15 cellular contexts compared by ENCODE assay signal in the genomic region with DNA sequence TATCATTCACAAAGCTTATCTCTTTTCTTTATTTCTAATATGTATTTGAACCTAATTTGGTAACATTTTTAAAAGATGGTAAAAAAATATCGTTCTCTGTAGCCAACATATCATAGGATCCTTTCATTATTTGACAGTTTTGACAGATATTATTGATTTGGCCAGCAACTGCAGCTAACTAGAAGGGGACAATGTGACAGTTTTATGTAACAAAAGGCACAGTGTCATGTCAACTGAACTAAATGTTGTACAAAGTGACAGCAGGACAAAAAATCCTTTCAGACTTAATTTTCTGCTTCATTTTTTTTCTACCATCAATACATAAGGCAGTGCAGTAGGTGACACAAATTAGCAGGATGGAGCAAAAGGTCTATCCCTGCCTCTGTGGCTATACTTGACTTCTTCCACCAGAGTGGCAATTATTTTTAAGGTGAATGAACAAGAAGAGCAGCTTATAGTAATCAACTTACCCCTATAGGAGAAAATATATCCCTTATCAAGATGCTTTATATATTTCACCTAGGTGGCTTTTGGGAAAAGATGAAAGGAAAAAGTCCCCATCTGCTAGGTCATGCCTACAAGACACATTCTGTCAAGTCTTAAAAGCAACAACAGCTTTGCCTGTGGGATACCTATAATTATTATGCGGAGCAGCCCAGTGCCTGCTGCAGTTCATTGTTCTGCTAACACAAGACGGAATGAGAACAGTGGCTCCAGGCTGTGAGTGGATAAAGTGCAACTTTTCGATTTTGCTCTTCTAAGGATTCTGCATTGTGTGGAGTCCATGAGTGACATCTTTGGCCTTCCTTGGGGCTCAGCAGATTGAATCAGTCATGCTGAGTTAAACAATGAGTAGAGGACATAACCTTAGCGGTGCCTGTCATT.
DNase-seq lines count a peak whose midpoint lies in the region; ATAC-seq lines count a peak whose summit lies in the region.
"Had no signal": no experiment of that assay in that cellular context is flagged by ENCODE, and none has a peak within 500 bp of the region (broad histone marks: within the 10 kb centered on the region; RNA-seq: fewer than 3 reads in every experiment).

No MANE protein-coding gene starts in this region.

- H3K4ac ChIP-seq in mesendoderm (ENCODE audit: low read depth, low read length) = no peak overlapping the region

- no peak overlapping the region for H4K8ac ChIP-seq in mesendoderm (ENCODE audit: low read depth, low read length)

- WGBS in ectodermal cell, 2 experiments = 19 to 22% methylated on average over 4 to 5 of the region's 5 CpGs
- no CpG with 5 or more reads among the region's 5 CpGs for WGBS in mesendoderm (ENCODE audit: extremely low coverage, insufficient coverage, low lambda C conversion rate)

- no peak overlapping the region for H2BK15ac ChIP-seq in mesendoderm (replicated peaks; ENCODE audit: low read depth)

- H3K18ac ChIP-seq in mesendoderm (ENCODE audit: low read length) = no peak overlapping the region

- H3K9ac ChIP-seq in mesendoderm (ENCODE audit: low read length) = no peak overlapping the region

- H2BK5ac ChIP-seq in mesendoderm (ENCODE audit: low read length) = no peak overlapping the region

- ATAC-seq in left lobe of liver (no peak), Right ventricle myocardium inferior (no peak)
- ATAC-seq: Panc1 had no signal

- no peak overlapping the region for H3K56ac ChIP-seq in mesendoderm (ENCODE audit: low read length)

- H3K79me1 ChIP-seq in mesendoderm (ENCODE audit: low read length) = no peaks in the 10 kb centered on the region

- no peak overlapping the region for H3K23ac ChIP-seq in mesendoderm (ENCODE audit: low read length)

- H3K9me3 ChIP-seq in ectodermal cell (ENCODE audit: control insufficient read depth, low read length) = no peaks in the 10 kb centered on the region

- no peak overlapping the region for H2AK5ac ChIP-seq in mesendoderm (ENCODE audit: low read length)

- H3K4me1 ChIP-seq in ectodermal cell (ENCODE audit: control insufficient read depth, insufficient read depth, low read length) (peaks cover 23% of the 10 kb centered on the region), mesendoderm (ENCODE audit: control insufficient read depth, low read depth, low read length) (no peaks in the 10 kb centered on the region)

- H4K5ac ChIP-seq in mesendoderm (ENCODE audit: low read length) = no peak overlapping the region

- H3K4me3 ChIP-seq in H7 (ENCODE audit: insufficient read depth, low read depth, low read length) (no peak overlapping the region), ectodermal cell (ENCODE audit: insufficient read depth, low read depth, low read length) (no peak overlapping the region), mesendoderm (ENCODE audit: low read length) (no peak overlapping the region)

- H3K27ac ChIP-seq in ectodermal cell (ENCODE audit: insufficient read depth, low read depth, low read length, poor library complexity, severe bottlenecking) = peak overlapping the region; percentile 9
- H3K27ac ChIP-seq in mesendoderm (ENCODE audit: low read depth, low read length) = no peak overlapping the region

- H3K79me2 ChIP-seq in mesendoderm (ENCODE audit: control insufficient read depth, insufficient read depth, low read length) = no peaks in the 10 kb centered on the region

- H3K27me3 ChIP-seq in H7 (ENCODE audit: control insufficient read depth, insufficient read depth, low read length) (no peaks in the 10 kb centered on the region), ectodermal cell (ENCODE audit: control insufficient read depth, insufficient read depth, low read length, poor library complexity, severe bottlenecking) (peaks cover 6% of the 10 kb centered on the region), mesendoderm (ENCODE audit: insufficient read depth, low read length, poor library complexity) (no peaks in the 10 kb centered on the region)

- H3K36me3 ChIP-seq in H7 (replicated peaks; ENCODE audit: control insufficient read depth, insufficient read depth, low read length) (no peaks in the 10 kb centered on the region), ectodermal cell (ENCODE audit: control insufficient read depth, insufficient read depth, low read length) (no peaks in the 10 kb centered on the region), mesendoderm (ENCODE audit: control insufficient read depth, insufficient read depth, low read length) (no peaks in the 10 kb centered on the region)

- peak; percentile 16 for DNase-seq in H7
- DNase-seq in NCI-H2081 (lab: John Stamatoyannopoulos, UW) = peak; percentile 38 to 80
- peak; percentile 7 for DNase-seq in mesendoderm
- DNase-seq in left lobe of liver (ENCODE audit: low spot score) = no peak
- no peak for DNase-seq in Right ventricle myocardium inferior (ENCODE audit: missing footprints)
- no peak for DNase-seq in mesenteric fat pad (ENCODE audit: low spot score)
- no peak for DNase-seq in stimulated activated CD4-positive, alpha-beta T cell treated with anti-CD3 and anti-CD28 coated beads, Interleukin-4, amount 100 ng/mL, for 24 hours
- DNase-seq: ACHN; CD8-positive, alpha-beta memory T cell; NCI-H187 treated with DMSO at 0.1 percent for 48 hours; NCI-H226; NCI-H774; Right ventricle myocardium superior had no signal

- H3K4me2 ChIP-seq in mesendoderm (ENCODE audit: low read length) = no peak overlapping the region

- intact Hi-C loops in Right ventricle myocardium inferior (cut with DNase I) = no loop called here

- no peak overlapping the region for H2BK120ac ChIP-seq in mesendoderm (ENCODE audit: low read depth, low read length)

Comparison
In these comparisons a context has a peak if more than half of its experiments do, and no peak if none do; other contexts are left out.
1. DNase-seq: peak in H7 (single experiment), NCI-H2081 (2 of 2) and mesendoderm (single experiment); none in left lobe of liver (single experiment), Right ventricle myocardium inferior (single experiment), mesenteric fat pad (single experiment) and stimulated activated CD4-positive, alpha-beta T cell treated with anti-CD3 and anti-CD28 coated beads, Interleukin-4, amount 100 ng/mL, for 24 hours (single experiment).